8 cellular contexts compared by ENCODE assay signal in genomic region chr2:240604291-240604938, GRCh38. TPM values are rescaled to one million over a fixed set of nuclear protein-coding genes. Genes with fewer than 3 reads are reported as not detected.
DNase-seq lines count a peak whose midpoint lies in the region; ATAC-seq, FAIRE-seq and TF ChIP-seq lines count a peak whose summit lies in the region.

No MANE protein-coding gene starts in this region.

- ATAC-seq in WTC11 (peak; percentile 93), pancreas (peak; percentile 76 to 94 (median 90)), GM19467 (IDR thresholded peaks at IDR 0.05; ENCODE audit: unreplicated experiment) (no peak), GM21423 (IDR thresholded peaks at IDR 0.05; ENCODE audit: unreplicated experiment) (no peak)

- no peaks in the 10 kb centered on the region; the same call in 1 of the 2 replicates for H3K27me3 Mint-ChIP-seq in WTC11 (ENCODE audit: low read depth)

- TF ChIP-seq CTCF in WTC11 (IDR thresholded peaks at IDR 0.05) (0 out of 2 replicates have a peak, but pooled peaks have one; percentile 23), cardiac muscle cell (IDR thresholded peaks at IDR 0.05; ENCODE audit: low read depth, low read length) (peak; percentile 74), pancreas (IDR thresholded peaks at IDR 0.05) (peak; percentile 39 to 60 (median 50))

- no peak for FAIRE-seq in pancreas (lab: Jason Lieb, UNC)

- CTCF ChIA-PET in WTC11 (lab: Charles Lee): interaction anchor here (0.6 to 2.1 kb wide), 13 partner anchors 9 to 100 kb away, joined by 3 to 12 read pairs (median 4); partner anchors contain the start of genes ANKMY1, CAPN10 and GPR35

- DNase-seq in Caki2 (ENCODE audit: low read depth) (peak; percentile 52), HuH-7 (ENCODE audit: low spot score) (peak; percentile 100), WTC11 (ENCODE audit: low spot score) (peak; percentile 71), cardiac muscle cell (ENCODE audit: low read depth in 1 of 2, low spot score in 1 of 2) (peak; percentile 78 to 86), pancreas (peak; percentile 65 to 92 (median 78)), NCI-H2081 (lab: John Stamatoyannopoulos, UW) (no peak)

- no peaks in the 10 kb centered on the region for H3K4me1 Mint-ChIP-seq in WTC11

- in situ Hi-C loops in Caki2 (cut with HindIII; ENCODE audit: low pct_unique_long_range_greater_than_20kb, low sequenced_read_pairs): no loop called here

- 26 to 29% methylated on average over 11 of the region's 11 CpGs for WGBS in pancreas, 2 donors

- intact Hi-C loops in pancreas (cut with DNase I): no loop called here

- no peak overlapping the region for H3K27ac Mint-ChIP-seq in WTC11

- POLR2A ChIA-PET in WTC11 (lab: Charles Lee): interaction anchor here (1.1 kb wide), 1 partner anchor 18 kb away, joined by 5 read pairs; the partner anchor contains the start of gene CAPN10

- H3K36me3 ChIP-seq in cardiac muscle cell: no peaks in the 10 kb centered on the region
- H3K36me3 ChIP-seq in pancreas: no peaks in the 10 kb centered on the region

- no peaks in the 10 kb centered on the region for H3K9me3 ChIP-seq in cardiac muscle cell (ENCODE audit: low read depth)
- H3K9me3 ChIP-seq in pancreas: no peaks in the 10 kb centered on the region

- H3K27ac ChIP-seq in cardiac muscle cell (peak overlapping the region; percentile 64), pancreas (no peak overlapping the region)

- H3K4me3 ChIP-seq in cardiac muscle cell: no peak overlapping the region
- no peak overlapping the region for H3K4me3 ChIP-seq in pancreas

- H3K9me3 Mint-ChIP-seq in WTC11: no peaks in the 10 kb centered on the region

- no peaks in the 10 kb centered on the region for H3K36me3 Mint-ChIP-seq in WTC11

- H3K27me3 ChIP-seq in cardiac muscle cell: no peaks in the 10 kb centered on the region
- no peaks in the 10 kb centered on the region for H3K27me3 ChIP-seq in pancreas

- H3K4me3 Mint-ChIP-seq in WTC11: no peak overlapping the region

- peaks cover 3% of the 10 kb centered on the region for H3K4me1 ChIP-seq in cardiac muscle cell (ENCODE audit: low read depth)
- no peaks in the 10 kb centered on the region for H3K4me1 ChIP-seq in pancreas

TF ChIP-seq in WTC11, 78 proteins besides CTCF, POLR2A, EP300 and RAD21:
- peak; percentile 67 for TF ChIP-seq GABPB1 (CRISPR knock-in tag; IDR thresholded peaks at IDR 0.05)
- TF ChIP-seq ZNF396 (CRISPR knock-in tag; IDR thresholded peaks at IDR 0.05; ENCODE audit: borderline replicate concordance): no peak

RNA-seq across cellular contexts. Expression of gene CAPN10, which starts 17.9 kb away (rescaled TPM):
- total RNA-seq in Caki2 (2014; rRNA removed; shearing (Covaris generic); ENCODE audit: low replicate concordance): 19.7 and 20.5 TPM in 2 replicates
- total RNA-seq in WTC11 (2021) (51.4 to 61.3 TPM (median 54.6 TPM) in 3 replicates), cardiac muscle cell (60.8 and 61.6 TPM in 2 replicates), pancreas (10 to 100 TPM in 3 of 6 donors, 1 to 10 TPM in 3; 8.6 to 19.0 (median 10.9) TPM)
- polyA plus RNA-seq in cardiac muscle cell (57.9 and 62.8 TPM in 2 replicates), pancreas (10 to 100 TPM; 47.0 to 49.3 TPM)

RNA-seq across cellular contexts. Expression of gene GPR35, which starts 20.9 kb away (rescaled TPM):
- total RNA-seq in Caki2 (2014; rRNA removed; shearing (Covaris generic); ENCODE audit: low replicate concordance): 1.5 TPM in 1 of 2 replicates, not detected in the other
- 0.22 to 0.60 TPM (median 0.46 TPM) in 3 replicates for total RNA-seq in WTC11 (2021)
- total RNA-seq in cardiac muscle cell: 0.70 and 5.1 TPM in 2 replicates
- polyA plus RNA-seq in cardiac muscle cell: 0.40 and 1.9 TPM in 2 replicates
- total RNA-seq in pancreas: 1 to 10 TPM in 2 of 6 donors, under 1 TPM in 4; 0.35 to 1.4 (median 0.84) TPM
- polyA plus RNA-seq in pancreas: 1 to 10 TPM; 4.1 to 4.6 TPM

RNA-seq across cellular contexts. Expression of gene RNPEPL1, which starts 36.1 kb away (rescaled TPM):
- 7.7 and 14.8 TPM in 2 replicates for total RNA-seq in Caki2 (2014; rRNA removed; shearing (Covaris generic); ENCODE audit: low replicate concordance)
- total RNA-seq in WTC11 (2021): 18.8 to 20.5 TPM (median 19.4 TPM) in 3 replicates
- total RNA-seq in cardiac muscle cell: 43.5 and 49.0 TPM in 2 replicates
- polyA plus RNA-seq in cardiac muscle cell: 59.7 and 61.2 TPM in 2 replicates
- 10 to 100 TPM; 37.1 to 48.5 (median 39.6) TPM for total RNA-seq in pancreas
- 100 to 1,000 TPM in 1 of 2 donors, 10 to 100 TPM in 1; 80.3 to 195 TPM for polyA plus RNA-seq in pancreas

RNA-seq across cellular contexts. Expression of gene DUSP28, which starts 44.3 kb away (rescaled TPM):
- total RNA-seq in Caki2 (2014; rRNA removed; shearing (Covaris generic); ENCODE audit: low replicate concordance): 8.9 and 10.8 TPM in 2 replicates
- total RNA-seq in WTC11 (2021): 2.2 to 2.3 TPM (median 2.2 TPM) in 3 replicates
- total RNA-seq in cardiac muscle cell: 10.2 and 29.2 TPM in 2 replicates
- 22.1 and 24.9 TPM in 2 replicates for polyA plus RNA-seq in cardiac muscle cell
- 1 to 10 TPM; 1.6 to 3.5 (median 2.4) TPM for total RNA-seq in pancreas
- polyA plus RNA-seq in pancreas: 1 to 10 TPM; 2.6 to 5.0 TPM

RNA-seq across cellular contexts. Expression of gene ANKMY1, which starts 46.6 kb away (rescaled TPM):
- 2.4 and 7.5 TPM in 2 replicates for total RNA-seq in Caki2 (2014; rRNA removed; shearing (Covaris generic); ENCODE audit: low replicate concordance)
- total RNA-seq in WTC11 (2021) (4.6 to 7.8 TPM (median 5.2 TPM) in 3 replicates), cardiac muscle cell (6.9 and 10.8 TPM in 2 replicates), pancreas (10 to 100 TPM in 4 of 6 donors, 1 to 10 TPM in 2; 6.9 to 11.8 (median 10.3) TPM)
- polyA plus RNA-seq in cardiac muscle cell (7.6 and 10.1 TPM in 2 replicates), pancreas (10 to 100 TPM; 11.3 to 20.1 TPM)

Comparison
In these comparisons a context has a peak if more than half of its experiments do, and no peak if none do; other contexts are left out.
1. DNase-seq: peak in Caki2 (single experiment), HuH-7 (single experiment), WTC11 (single experiment), cardiac muscle cell (2 of 2) and pancreas (6 of 6); none in NCI-H2081 (0 of 2).
2. ATAC-seq: peak in WTC11 (single experiment) and pancreas (4 of 4); none in GM19467 (single experiment) and GM21423 (single experiment).
3. CTCF ChIP-seq: peak in every context shown above with its lines; median percentile 74 in cardiac muscle cell; 50 in pancreas; 23 in WTC11.